ENCODE assay signal across 14 cellular contexts in genomic region chr15:36612063-36612788, GRCh38. TPM values are rescaled to one million over a fixed set of nuclear protein-coding genes. Genes with fewer than 3 reads are reported as not detected.
A peak's percentile ranks its signal among the peaks of the same experiment; 100 is the strongest.
DNase-seq lines count a peak whose midpoint lies in the region; ATAC-seq and TF ChIP-seq lines count a peak whose summit lies in the region.
"Had no signal": no experiment of that assay in that cellular context is flagged by ENCODE, and none has a peak within 500 bp of the region (broad histone marks: within the 10 kb centered on the region; RNA-seq: fewer than 3 reads in every experiment).

No MANE protein-coding gene starts in this region.

- no peak for ATAC-seq in naive thymus-derived CD4-positive, alpha-beta T cell
- ATAC-seq in stimulated activated effector memory CD8-positive, alpha-beta T cell treated with anti-CD3 and anti-CD28 coated beads, Interleukin-12 subunit alpha, Interleukin-12 subunit beta, amount 100 ng/mL, for 72 hours = no peak

- no peaks in the 10 kb centered on the region for H3K4me1 Mint-ChIP-seq in naive thymus-derived CD4-positive, alpha-beta T cell
- no peaks in the 10 kb centered on the region for H3K4me1 Mint-ChIP-seq in stimulated activated effector memory CD8-positive, alpha-beta T cell treated with anti-CD3 and anti-CD28 coated beads, Interleukin-12 subunit alpha, Interleukin-12 subunit beta, amount 100 ng/mL, for 72 hours
- H3K4me1 Mint-ChIP-seq: activated CD4-positive, alpha-beta T cell treated with anti-CD3 and anti-CD28 coated beads, Interleukin-2, amount 10 ng/mL, durations not matched to agents 24 days and 14 days had no signal

- H2AFZ ChIP-seq in PC-9 (no peak overlapping the region), trophoblast cell (ENCODE audit: insufficient read depth, low read length, poor library complexity) (no peak overlapping the region)

- no peaks in the 10 kb centered on the region for H3F3A ChIP-seq in PC-9 (ENCODE audit: insufficient read depth, low read depth)

- H3K4me2 ChIP-seq in PC-9 (no peak overlapping the region), trophoblast cell (ENCODE audit: low read length) (peak overlapping the region; percentile 2)

- H3K9ac ChIP-seq in trophoblast cell (ENCODE audit: low read length) = no peak overlapping the region

- no peak overlapping the region for H2AK5ac ChIP-seq in trophoblast cell (ENCODE audit: low read length)

- CTCF ChIA-PET in PC-9 (lab: Charles Lee) = interaction anchor here (0.6 kb wide), 1 partner anchor 914 kb away, joined by 3 read pairs; no protein-coding TSS in a partner anchor
- CTCF ChIA-PET in naive thymus-derived CD4-positive, alpha-beta T cell (lab: Charles Lee) = no interaction called here

- H4K12ac ChIP-seq in trophoblast cell (ENCODE audit: low read depth, low read length) = no peak overlapping the region

- no peaks in the 10 kb centered on the region for H3K9me2 ChIP-seq in PC-9 (ENCODE audit: insufficient read depth)

- no peaks in the 10 kb centered on the region; the same call in 1 of the 2 replicates for H3K9me3 ChIP-seq in PC-9 (ENCODE audit: insufficient read depth, low read depth)
- no peaks in the 10 kb centered on the region for H3K9me3 ChIP-seq in esophagus (ENCODE audit: control insufficient read depth in 2 of 2, insufficient read depth in 1 of 2, low read depth in 1 of 2, low read length in 1 of 2)
- no peaks in the 10 kb centered on the region for H3K9me3 ChIP-seq in trophoblast cell (ENCODE audit: insufficient read depth, low read depth, low read length)
- no peaks in the 10 kb centered on the region for H3K9me3 ChIP-seq in naive thymus-derived CD4-positive, alpha-beta T cell (ENCODE audit: control insufficient read depth in 2 of 3, low read length in 3 of 3)

- no peaks in the 10 kb centered on the region for H3K27me3 Mint-ChIP-seq in naive thymus-derived CD4-positive, alpha-beta T cell
- H3K27me3 Mint-ChIP-seq: activated CD4-positive, alpha-beta T cell treated with anti-CD3 and anti-CD28 coated beads, Interleukin-2, amount 10 ng/mL, durations not matched to agents 24 days and 14 days had no signal

- no peak overlapping the region for H3K4ac ChIP-seq in trophoblast cell (ENCODE audit: low read depth, low read length)

- no peak overlapping the region for H3K14ac ChIP-seq in trophoblast cell (ENCODE audit: low read length)

- H3K4me3 Mint-ChIP-seq in naive thymus-derived CD4-positive, alpha-beta T cell = no peak overlapping the region
- no peak overlapping the region for H3K4me3 Mint-ChIP-seq in stimulated activated effector memory CD8-positive, alpha-beta T cell treated with anti-CD3 and anti-CD28 coated beads, Interleukin-12 subunit alpha, Interleukin-12 subunit beta, amount 100 ng/mL, for 72 hours
- H3K4me3 Mint-ChIP-seq: activated CD4-positive, alpha-beta T cell treated with anti-CD3 and anti-CD28 coated beads, Interleukin-2, amount 10 ng/mL, durations not matched to agents 24 days and 14 days had no signal

- peak overlapping the region; percentile 85 for H4K91ac ChIP-seq in trophoblast cell (ENCODE audit: low read depth, low read length)

- peak overlapping the region; percentile 18 for H2BK120ac ChIP-seq in trophoblast cell (ENCODE audit: insufficient read depth, low read length, poor library complexity)

- H4K20me1 ChIP-seq in PC-9 (ENCODE audit: insufficient read depth) = no peaks in the 10 kb centered on the region

- H2BK12ac ChIP-seq in trophoblast cell (ENCODE audit: low read length) = peak overlapping the region; percentile 6

- H3K27me3 ChIP-seq in PC-9 (ENCODE audit: insufficient read depth, low read depth) (no peaks in the 10 kb centered on the region), esophagus (ENCODE audit: control insufficient read depth in 1 of 2, insufficient read depth in 2 of 2, low read length in 2 of 2) (no peaks in the 10 kb centered on the region), trophoblast cell (ENCODE audit: insufficient read depth, low read length) (no peaks in the 10 kb centered on the region)
- H3K27me3 ChIP-seq in naive thymus-derived CD4-positive, alpha-beta T cell (ENCODE audit: control insufficient read depth in 2 of 2, insufficient read depth in 2 of 2, low read length in 2 of 2) = no peaks in the 10 kb centered on the region
- H3K27me3 ChIP-seq: dorsolateral prefrontal cortex had no signal

- peaks cover 0 to 12% (median 5%) of the 10 kb centered on the region in 5 donors for H3K36me3 Mint-ChIP-seq in naive thymus-derived CD4-positive, alpha-beta T cell
- no peaks in the 10 kb centered on the region for H3K36me3 Mint-ChIP-seq in stimulated activated effector memory CD8-positive, alpha-beta T cell treated with anti-CD3 and anti-CD28 coated beads, Interleukin-12 subunit alpha, Interleukin-12 subunit beta, amount 100 ng/mL, for 72 hours

- H3K23ac ChIP-seq in trophoblast cell (ENCODE audit: low read length) = no peak overlapping the region

- no TSS peak for BruUV-seq in PC-9 (replicated peaks; lab: Mats Ljungman, UMichigan)

- H3K36me3 ChIP-seq in PC-9 (ENCODE audit: low read depth) (no peaks in the 10 kb centered on the region; the same call in 1 of the 2 replicates), esophagus (ENCODE audit: control insufficient read depth in 2 of 2, insufficient read depth in 2 of 2, low read length in 1 of 2) (no peaks in the 10 kb centered on the region), trophoblast cell (ENCODE audit: control insufficient read depth in 1 of 2, insufficient read depth in 2 of 2, low read length in 2 of 2) (no peaks in the 10 kb centered on the region)
- no peaks in the 10 kb centered on the region for H3K36me3 ChIP-seq in naive thymus-derived CD4-positive, alpha-beta T cell (ENCODE audit: control insufficient read depth in 2 of 3, insufficient read depth in 3 of 3, low read length in 3 of 3)

- H3K79me2 ChIP-seq in PC-9 (ENCODE audit: low read depth) (0 out of 2 replicates have a peak, but pooled peaks cover 6% of the 10 kb centered on the region), trophoblast cell (ENCODE audit: control insufficient read depth, insufficient read depth, low read length, poor library complexity) (peaks cover 4% of the 10 kb centered on the region)

- peaks cover 0 to 3% (median 0%) of the 10 kb centered on the region in 11 donors for H3K9me3 Mint-ChIP-seq in naive thymus-derived CD4-positive, alpha-beta T cell
- H3K9me3 Mint-ChIP-seq in stimulated activated effector memory CD8-positive, alpha-beta T cell treated with anti-CD3 and anti-CD28 coated beads, Interleukin-12 subunit alpha, Interleukin-12 subunit beta, amount 100 ng/mL, for 72 hours = no peaks in the 10 kb centered on the region

- H3K4me3 ChIP-seq in PC-9 (no peak overlapping the region), esophagus (ENCODE audit: low read depth in 1 of 2, low read length in 2 of 2) (no peak overlapping the region), trophoblast cell (ENCODE audit: low read depth, low read length) (no peak overlapping the region)
- H3K4me3 ChIP-seq in naive thymus-derived CD4-positive, alpha-beta T cell (ENCODE audit: low read length) = no peak overlapping the region
- H3K4me3 ChIP-seq: dorsolateral prefrontal cortex had no signal

- DNase-seq in GM03348 (ENCODE audit: low spot score) (peak; percentile 68), PC-9 (peak; percentile 26 to 39), trophoblast cell (peak; percentile 39 to 75), GDM1 (lab: John Stamatoyannopoulos, UW) (no peak)
- no peak for DNase-seq in stimulated activated CD8-positive, alpha-beta memory T cell treated with anti-CD3 and anti-CD28 coated beads, Interleukin-4, amount 100 ng/mL, for 48 hours
- no peak for DNase-seq in naive thymus-derived CD4-positive, alpha-beta T cell
- DNase-seq in stimulated activated effector memory CD8-positive, alpha-beta T cell treated with anti-CD3 and anti-CD28 coated beads, Interleukin-12 subunit alpha, Interleukin-12 subunit beta, amount 100 ng/mL, for 72 hours (ENCODE audit: low spot score in 2 of 2) = no peak
- DNase-seq: activated CD4-positive, alpha-beta T cell treated with anti-CD3 and anti-CD28 coated beads, Interleukin-2, amount 10 ng/mL, durations not matched to agents 24 days and 14 days; activated gamma-delta T cell; DMS79; dorsolateral prefrontal cortex; NCI-H510A; stimulated activated CD4-positive, alpha-beta T cell treated with anti-CD3 and anti-CD28 coated beads, Interleukin-1b, Interleukin-23, amount 100 ng/mL, for 48 hours had no signal

- peak overlapping the region; percentile 4 for H4K8ac ChIP-seq in trophoblast cell (ENCODE audit: low read depth, low read length)

- no peak overlapping the region for H3K18ac ChIP-seq in trophoblast cell (ENCODE audit: low read length)

- 68 to 76% methylated on average over 7 of the region's 7 CpGs for WGBS in esophagus, 2 donors
- WGBS in trophoblast cell (ENCODE audit: extremely low coverage, insufficient coverage, insufficient read length) = no CpG with 5 or more reads among the region's 7 CpGs

- intact Hi-C loops in PC-9 (cut with micrococcal nuclease; ENCODE audit: unreplicated experiment) = no loop called here
- intact Hi-C loops in naive thymus-derived CD4-positive, alpha-beta T cell (cut with micrococcal nuclease) = no loop called here

- no peak overlapping the region for H3K27ac Mint-ChIP-seq in naive thymus-derived CD4-positive, alpha-beta T cell
- no peak overlapping the region for H3K27ac Mint-ChIP-seq in stimulated activated effector memory CD8-positive, alpha-beta T cell treated with anti-CD3 and anti-CD28 coated beads, Interleukin-12 subunit alpha, Interleukin-12 subunit beta, amount 100 ng/mL, for 72 hours
- H3K27ac Mint-ChIP-seq: activated CD4-positive, alpha-beta T cell treated with anti-CD3 and anti-CD28 coated beads, Interleukin-2, amount 10 ng/mL, durations not matched to agents 24 days and 14 days had no signal

- TF ChIP-seq CTCF in PC-9 (conservative IDR thresholded peaks at IDR 0.05) = no peak

- H3K79me1 ChIP-seq in trophoblast cell (ENCODE audit: low read length) = peaks cover 10% of the 10 kb centered on the region

- H2BK5ac ChIP-seq in trophoblast cell (ENCODE audit: low read depth, low read length, poor library complexity) = peak overlapping the region; percentile 52

- POLR2A ChIA-PET in PC-9 (lab: Charles Lee; ENCODE audit: unreplicated experiment) = interaction anchor here (0.6 kb wide), 1 partner anchor 489 kb away, joined by 4 read pairs; no protein-coding TSS in a partner anchor
- POLR2A ChIA-PET in naive thymus-derived CD4-positive, alpha-beta T cell (lab: Charles Lee) = no interaction called here

- H3K27ac ChIP-seq in PC-9 (no peak overlapping the region), esophagus (ENCODE audit: low read depth in 2 of 2, low read length in 1 of 2) (peak overlapping the region; percentile 73), trophoblast cell (ENCODE audit: low read depth, low read length) (peak overlapping the region; percentile 88)
- no peak overlapping the region for H3K27ac ChIP-seq in naive thymus-derived CD4-positive, alpha-beta T cell (ENCODE audit: low read depth, low read length)
- H3K27ac ChIP-seq: dorsolateral prefrontal cortex had no signal

- H3K4me1 ChIP-seq in PC-9 (replicated peaks; ENCODE audit: insufficient read depth) (no peaks in the 10 kb centered on the region), esophagus (ENCODE audit: control insufficient read depth in 2 of 2, insufficient read depth in 2 of 2, low read length in 1 of 2) (peaks cover 0 to 3% of the 10 kb centered on the region in 2 donors), trophoblast cell (ENCODE audit: control insufficient read depth in 1 of 2, insufficient read depth in 2 of 2, low read length in 2 of 2) (peaks cover 9 to 18% of the 10 kb centered on the region in 2 experiments)
- H3K4me1 ChIP-seq in naive thymus-derived CD4-positive, alpha-beta T cell (ENCODE audit: control insufficient read depth in 2 of 2, insufficient read depth in 2 of 2, low read length in 2 of 2) = no peaks in the 10 kb centered on the region

RNA-seq across cellular contexts. Expression of gene CDIN1, which starts 32.8 kb away (rescaled TPM):
- 40.8 and 54.8 TPM in 2 replicates for total RNA-seq in PC-9 (2021)
- polyA plus RNA-seq in esophagus = 1 to 10 TPM; 6.2 to 8.4 TPM
- 13.6 and 14.9 TPM in 2 replicates for polyA plus RNA-seq in trophoblast cell (2013)
- total RNA-seq in naive thymus-derived CD4-positive, alpha-beta T cell = 10 to 100 TPM in 1 of 5 experiments, 1 to 10 TPM in 4; 4.2 to 10.4 (median 6.0) TPM
- polyA plus RNA-seq in naive thymus-derived CD4-positive, alpha-beta T cell = 1 to 10 TPM; 3.3 to 5.7 TPM

Comparison
In these comparisons a context has a peak if more than half of its experiments do, and no peak if none do; other contexts are left out.
1. DNase-seq: peak in GM03348 (single experiment), PC-9 (2 of 2) and trophoblast cell (2 of 2); none in GDM1 (single experiment), stimulated activated CD8-positive, alpha-beta memory T cell treated with anti-CD3 and anti-CD28 coated beads, Interleukin-4, amount 100 ng/mL, for 48 hours (single experiment), naive thymus-derived CD4-positive, alpha-beta T cell (0 of 9) and stimulated activated effector memory CD8-positive, alpha-beta T cell treated with anti-CD3 and anti-CD28 coated beads, Interleukin-12 subunit alpha, Interleukin-12 subunit beta, amount 100 ng/mL, for 72 hours (0 of 2).
2. H3K27ac ChIP-seq: peak in esophagus (2 of 2) and trophoblast cell (single experiment); none in PC-9 (single experiment) and naive thymus-derived CD4-positive, alpha-beta T cell (single experiment).